In the genomic region with DNA sequence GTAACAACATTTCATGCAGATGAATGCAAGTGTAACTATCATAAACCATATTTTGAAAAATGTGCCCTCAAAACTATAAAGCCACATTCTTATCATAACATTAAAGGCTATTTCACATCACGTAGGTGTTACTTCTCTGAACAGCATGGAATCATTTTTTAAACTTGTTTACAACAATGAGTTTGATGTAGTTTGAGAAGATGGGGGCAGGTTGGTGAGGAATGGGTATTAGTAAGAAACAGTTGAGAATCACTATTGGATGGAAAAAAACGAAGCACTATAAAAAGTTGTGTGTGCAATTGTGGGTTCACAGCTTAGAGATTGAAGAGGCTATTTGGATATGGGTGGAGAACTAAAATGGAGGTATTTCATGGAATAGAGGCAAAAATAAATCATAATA, we compare ENCODE assay signal across 15 cellular contexts.
"Had no signal": no experiment of that assay in that cellular context is flagged by ENCODE, and none has a peak within 500 bp of the region (broad histone marks: within the 10 kb centered on the region; RNA-seq: fewer than 3 reads in every experiment).

No MANE protein-coding gene starts in this region.

- H3K27ac Mint-ChIP-seq: mesothelial cell of epicardium had no signal

- DNase-seq: activated CD4-positive, alpha-beta T cell treated with anti-CD3 and anti-CD28 coated beads, Interleukin-2, amount 50 U/mL, for 1 hour; activated CD8-positive, alpha-beta memory T cell treated with anti-CD3 and anti-CD28 coated beads, Interleukin-2, amount 50 U/mL, for 4 hours; activated gamma-delta T cell; adrenal gland; caudate nucleus; effector CD4-positive, alpha-beta T cell; foreskin keratinocyte; left cardiac atrium; lower lobe of right lung; stimulated activated naive CD4-positive, alpha-beta T cell; SW 1271; WERI-Rb-1 had no signal

- H3K27me3 ChIP-seq: adrenal gland, foreskin keratinocyte, SJSA1 had no signal

- H3K4me1 ChIP-seq: adrenal gland, foreskin keratinocyte, lower lobe of right lung, SJSA1 had no signal

- H3K27ac ChIP-seq: adrenal gland, coronary artery, foreskin keratinocyte, lower lobe of right lung, SJSA1, WERI-Rb-1 had no signal

- H3K9me3 Mint-ChIP-seq: mesothelial cell of epicardium had no signal

- H3K36me3 ChIP-seq: adrenal gland, lower lobe of right lung, SJSA1, WERI-Rb-1 had no signal

- H3K4me3 ChIP-seq: adrenal gland, coronary artery, lower lobe of right lung, SJSA1 had no signal

- H3K4me3 Mint-ChIP-seq: mesothelial cell of epicardium had no signal

- ATAC-seq: foreskin keratinocyte, left cardiac atrium, lower lobe of right lung had no signal

- H3K9me3 ChIP-seq: adrenal gland, lower lobe of right lung, SJSA1 had no signal

- H3K36me3 Mint-ChIP-seq: mesothelial cell of epicardium had no signal
